In the genomic region with DNA sequence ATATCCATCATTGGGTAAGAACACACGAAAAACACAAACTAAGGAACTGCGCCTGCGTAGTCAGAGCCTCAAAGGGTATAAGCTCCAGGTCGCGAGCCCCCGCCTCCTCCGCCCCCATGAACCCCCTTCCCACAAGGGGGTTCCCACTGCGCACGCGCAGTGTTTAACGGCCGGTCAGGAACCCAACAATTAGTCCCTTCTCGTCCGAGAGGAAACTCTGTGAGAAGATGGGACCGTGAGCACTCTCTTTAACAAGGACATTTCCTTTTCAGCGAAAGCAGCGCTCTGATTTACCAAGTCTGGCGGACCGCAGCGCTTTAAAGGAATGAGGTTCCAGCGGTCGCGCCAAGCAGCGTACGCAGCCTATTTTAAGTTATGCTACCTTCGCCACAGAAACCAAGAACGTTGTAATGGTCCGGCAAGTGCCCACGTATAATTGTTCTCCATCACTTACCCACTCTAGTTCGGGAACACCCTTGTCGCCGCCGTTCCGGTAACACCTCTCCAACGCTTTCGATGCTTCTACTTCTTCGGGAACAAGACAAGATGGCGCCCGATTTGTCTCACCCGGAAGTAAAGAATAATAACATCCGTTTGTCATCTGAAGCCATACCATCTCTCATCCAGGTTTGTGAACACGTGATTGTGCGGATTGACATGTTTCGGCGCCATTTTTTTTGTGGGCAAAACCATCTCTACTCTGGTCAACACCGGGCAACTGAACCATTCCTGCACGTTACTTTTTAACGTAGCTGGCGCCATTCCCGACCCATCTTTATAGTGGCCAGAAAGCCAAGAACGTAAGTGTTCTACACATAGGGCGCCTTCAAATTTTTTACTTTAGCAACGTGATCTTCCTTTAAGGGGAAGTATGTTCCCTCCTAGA, we compare ENCODE assay signal across 8 cellular contexts. TPM values are rescaled to one million over a fixed set of nuclear protein-coding genes. Genes with fewer than 3 reads are reported as not detected.
A peak's percentile ranks its signal among the peaks of the same experiment; 100 is the strongest.
DNase-seq lines count a peak whose midpoint lies in the region; ATAC-seq and TF ChIP-seq lines count a peak whose summit lies in the region.

A gene with protein sequence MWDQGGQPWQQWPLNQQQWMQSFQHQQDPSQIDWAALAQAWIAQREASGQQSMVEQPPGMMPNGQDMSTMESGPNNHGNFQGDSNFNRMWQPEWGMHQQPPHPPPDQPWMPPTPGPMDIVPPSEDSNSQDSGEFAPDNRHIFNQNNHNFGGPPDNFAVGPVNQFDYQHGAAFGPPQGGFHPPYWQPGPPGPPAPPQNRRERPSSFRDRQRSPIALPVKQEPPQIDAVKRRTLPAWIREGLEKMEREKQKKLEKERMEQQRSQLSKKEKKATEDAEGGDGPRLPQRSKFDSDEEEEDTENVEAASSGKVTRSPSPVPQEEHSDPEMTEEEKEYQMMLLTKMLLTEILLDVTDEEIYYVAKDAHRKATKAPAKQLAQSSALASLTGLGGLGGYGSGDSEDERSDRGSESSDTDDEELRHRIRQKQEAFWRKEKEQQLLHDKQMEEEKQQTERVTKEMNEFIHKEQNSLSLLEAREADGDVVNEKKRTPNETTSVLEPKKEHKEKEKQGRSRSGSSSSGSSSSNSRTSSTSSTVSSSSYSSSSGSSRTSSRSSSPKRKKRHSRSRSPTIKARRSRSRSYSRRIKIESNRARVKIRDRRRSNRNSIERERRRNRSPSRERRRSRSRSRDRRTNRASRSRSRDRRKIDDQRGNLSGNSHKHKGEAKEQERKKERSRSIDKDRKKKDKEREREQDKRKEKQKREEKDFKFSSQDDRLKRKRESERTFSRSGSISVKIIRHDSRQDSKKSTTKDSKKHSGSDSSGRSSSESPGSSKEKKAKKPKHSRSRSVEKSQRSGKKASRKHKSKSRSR (minus strand): TSS at position 548 of the 886 bp plus-strand sequence. CDS start 10,649 bp downstream, outside the sequence.

- H3K4me1 ChIP-seq in KMS-11 (ENCODE audit: low read depth, poor library complexity, severe bottlenecking): peaks cover 26% of the 10 kb centered on the region
- H3K4me1 ChIP-seq in Peyer's patch: peaks cover 0 to 48% (median 19%) of the 10 kb centered on the region in 4 donors
- peaks cover 58% of the 10 kb centered on the region for H3K4me1 ChIP-seq in muscle layer of colon (ENCODE audit: insufficient read depth, low read length)

- DNase-seq in DMS53 treated with DMSO at 0.1 percent for 48 hours (lab: John Stamatoyannopoulos, UW; ENCODE audit: unreplicated experiment) (peak; percentile 95), Peyer's patch (peak; percentile 79 to 96 (median 90))
- peak; percentile 88 to 89 for DNase-seq in activated T-cell treated with anti-CD3 and anti-CD28 coated beads, Interleukin-2, amount 50 U/mL, for 48 hours
- DNase-seq in stimulated activated CD8-positive, alpha-beta memory T cell treated with anti-CD3 and anti-CD28 coated beads, Interleukin-7, amount 100 ng/mL, for 24 hours (ENCODE audit: low read depth): peak; percentile 63

- no peaks in the 10 kb centered on the region for H3K36me3 ChIP-seq in KMS-11 (ENCODE audit: insufficient read depth)
- H3K36me3 ChIP-seq in Peyer's patch: no peaks in the 10 kb centered on the region
- no peaks in the 10 kb centered on the region for H3K36me3 ChIP-seq in muscle layer of colon (ENCODE audit: insufficient read depth, low read length)

- H3K27me3 ChIP-seq in KMS-11 (ENCODE audit: insufficient read depth, low read depth) (no peaks in the 10 kb centered on the region), Peyer's patch (no peaks in the 10 kb centered on the region), muscle layer of colon (ENCODE audit: control insufficient read depth in 1 of 2, insufficient read depth in 2 of 2, low read length in 2 of 2) (no peaks in the 10 kb centered on the region)

- H3K9me3 ChIP-seq in Peyer's patch: no peaks in the 10 kb centered on the region
- H3K9me3 ChIP-seq in muscle layer of colon (ENCODE audit: low read length): no peaks in the 10 kb centered on the region

- H2AFZ ChIP-seq in KMS-11 (ENCODE audit: low read depth): peak within 1 kb of the TSS; percentile 75

- peaks cover 46% of the 10 kb centered on the region for H3K79me2 ChIP-seq in KMS-11 (ENCODE audit: insufficient read depth, low read depth)

- H3K4me3 ChIP-seq in KMS-11 (IDR thresholded peaks at IDR 0.05; ENCODE audit: insufficient read depth, low read depth, low read length) (no peak within 1 kb of the TSS), Peyer's patch (peak within 1 kb of the TSS; percentile 43 to 84 (median 78)), muscle layer of colon (ENCODE audit: low read depth in 1 of 2, low read length in 2 of 2) (peak within 1 kb of the TSS; percentile 85 to 91)

- peak within 1 kb of the TSS; percentile 88 for H3K4me2 ChIP-seq in KMS-11

- TF ChIP-seq CTCF in KMS-11 (conservative IDR thresholded peaks at IDR 0.05; ENCODE audit: low read depth, low read length): no peak
- TF ChIP-seq CTCF in Peyer's patch (IDR thresholded peaks at IDR 0.05): no peak

- H3K9ac ChIP-seq in KMS-11 (peak within 1 kb of the TSS; percentile 80), muscle layer of colon (ENCODE audit: low read length) (peak within 1 kb of the TSS; percentile 99)

- ATAC-seq in GM21737 (IDR thresholded peaks at IDR 0.05; ENCODE audit: unreplicated experiment): peak; percentile 67
- peak; percentile 98 for ATAC-seq in esophagus mucosa

- H3K27ac ChIP-seq in KMS-11: peak within 1 kb of the TSS; percentile 90
- H3K27ac ChIP-seq in Peyer's patch: peak within 1 kb of the TSS; percentile 84 to 98 (median 95)
- H3K27ac ChIP-seq in muscle layer of colon (ENCODE audit: low read depth, low read length): peak within 1 kb of the TSS; percentile 97

- peaks cover 4% of the 10 kb centered on the region; the same call in 1 of the 2 replicates for H4K20me1 ChIP-seq in KMS-11 (ENCODE audit: insufficient read depth)

- TF ChIP-seq POLR2A in Peyer's patch (IDR thresholded peaks at IDR 0.05): peak in 1 of 2 donors; percentile 6

RNA-seq across cellular contexts. Expression of the gene that starts here (rescaled TPM):
- total RNA-seq in Peyer's patch: 100 to 1,000 TPM; 141 to 486 (median 204) TPM
- 27.7 TPM for total RNA-seq in esophagus mucosa
